ENCODE assay signal across 25 cellular contexts in the genomic region with DNA sequence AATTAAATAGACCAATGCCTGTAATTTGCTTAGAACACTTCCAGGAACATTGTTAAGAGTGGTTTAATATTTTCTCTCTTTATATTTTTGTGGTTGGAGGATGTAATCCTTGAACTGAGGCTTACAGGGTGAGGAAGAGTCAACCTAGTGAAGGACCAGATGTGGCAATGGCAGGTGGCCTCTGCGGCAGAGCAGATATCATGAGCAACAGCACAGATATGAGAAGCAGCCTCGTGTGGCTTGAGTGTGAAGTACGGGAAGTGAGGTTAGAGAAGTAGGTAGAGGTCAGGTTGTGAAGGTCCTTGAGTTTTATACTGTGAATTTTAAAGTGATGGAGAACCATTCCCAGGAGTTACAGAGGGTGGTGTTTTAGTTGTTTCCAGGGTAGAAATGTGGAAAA.
"Had no signal": no experiment of that assay in that cellular context is flagged by ENCODE, and none has a peak within 500 bp of the region (broad histone marks: within the 10 kb centered on the region; RNA-seq: fewer than 3 reads in every experiment).

No MANE protein-coding gene starts in this region.

- H3K27me3 Mint-ChIP-seq: naive B cell had no signal

- H3K4me1 Mint-ChIP-seq: endodermal cell, mesothelial cell of epicardium, naive B cell had no signal

- H3K4me3 ChIP-seq: coronary artery, dorsolateral prefrontal cortex, esophagus squamous epithelium, gastrocnemius medialis, heart right ventricle, left lung, lower lobe of right lung, mucosa of descending colon had no signal

- H3K36me3 ChIP-seq: esophagus squamous epithelium, gastrocnemius medialis, heart right ventricle, left lung, lower lobe of right lung had no signal

- H3K4me3 Mint-ChIP-seq: endodermal cell, mesothelial cell of epicardium, naive B cell had no signal

- H3K9me3 ChIP-seq: esophagus squamous epithelium, gastrocnemius medialis, mucosa of descending colon had no signal

- H3K27ac ChIP-seq: coronary artery, dorsolateral prefrontal cortex, epithelial cell of prostate, esophagus squamous epithelium, gastrocnemius medialis, heart right ventricle, left lung, lower lobe of right lung had no signal

- H3K27ac Mint-ChIP-seq: endodermal cell, mesothelial cell of epicardium, naive B cell had no signal

- DNase-seq: dermis blood vessel endothelial cell; dorsolateral prefrontal cortex; effector CD4-positive, alpha-beta T cell; effector memory CD4-positive, alpha-beta T cell; endodermal cell; erythroblast; esophagus squamous epithelium; foreskin fibroblast; foreskin melanocyte; gastrocnemius medialis; glutamatergic neuron; head of caudate nucleus; heart right ventricle; hypothalamus; left cardiac atrium; left lung; left ventricle myocardium superior; lower lobe of right lung; mesenchymal stem cell; mucosa of descending colon; naive B cell had no signal

- H3K4me1 ChIP-seq: esophagus squamous epithelium, gastrocnemius medialis, heart right ventricle, left lung, lower lobe of right lung had no signal

- H3K27me3 ChIP-seq: dorsolateral prefrontal cortex, esophagus squamous epithelium, gastrocnemius medialis, heart right ventricle, left lung had no signal

- ATAC-seq: esophagus mucosa, gastrocnemius medialis, heart right ventricle, left cardiac atrium, left lung, left ventricle myocardium superior, lower lobe of right lung, mucosa of descending colon had no signal

- H3K36me3 Mint-ChIP-seq: mesothelial cell of epicardium had no signal
